In genomic region chr18:66603941-66604627, GRCh38 we compare ENCODE assay signal across 1 cellular context.
TF ChIP-seq lines count a peak whose summit lies in the region.

CDH19 (minus strand) TSS chr18:66604090; CDS start chr18:66572204, 31,886 bp downstream.

TF ChIP-seq in HepG2, 621 proteins besides CTCF, POLR2A, EP300 and RAD21:
- no peak for TF ChIP-seq ZNF101 (CRISPR knock-in tag; IDR thresholded peaks at IDR 0.05; ENCODE audit: borderline replicate concordance, low read depth)
- no peak for TF ChIP-seq ZBTB7A (CRISPR knock-in tag; IDR thresholded peaks at IDR 0.05)
- TF ChIP-seq ATF7-NPFF (CRISPR knock-in tag; IDR thresholded peaks at IDR 0.05; ENCODE audit: low read depth), result no peak
